In the genomic region with DNA sequence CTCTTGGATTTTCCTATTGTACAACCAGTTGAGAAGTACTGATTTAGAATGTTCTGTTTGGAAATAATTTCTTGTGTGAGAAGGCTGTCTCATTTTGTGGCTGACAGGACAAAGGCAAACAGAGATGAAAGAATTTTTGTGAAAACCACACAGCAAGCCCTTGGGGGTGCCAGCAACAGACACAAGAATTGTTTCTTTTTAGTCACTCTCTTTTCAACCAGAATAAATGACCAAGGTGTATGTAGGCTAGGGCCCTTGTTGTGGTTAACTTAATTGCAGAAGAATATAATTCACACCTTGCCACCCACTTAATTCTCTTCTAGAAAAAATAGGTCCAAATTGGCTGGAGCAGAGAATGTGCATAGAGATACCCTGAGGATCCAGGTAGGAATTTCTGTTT, we compare ENCODE assay signal across 25 cellular contexts.
A peak's percentile ranks its signal among the peaks of the same experiment; 100 is the strongest.
DNase-seq lines count a peak whose midpoint lies in the region; ATAC-seq and TF ChIP-seq lines count a peak whose summit lies in the region.
"Had no signal": no experiment of that assay in that cellular context is flagged by ENCODE, and none has a peak within 500 bp of the region (broad histone marks: within the 10 kb centered on the region; RNA-seq: fewer than 3 reads in every experiment).

No MANE protein-coding gene starts in this region.

- peak; percentile 42 for ATAC-seq in activated CD8-positive, alpha-beta T cell treated with anti-CD3 and anti-CD28 coated beads for 36 hours
- ATAC-seq in activated CD8-positive, alpha-beta T cell treated with anti-CD3 and anti-CD28 coated beads, Interleukin-2, amount 10 ng/mL, durations not matched to agents 7 days and 5 days, result no peak
- no peak for ATAC-seq in CD8-positive, alpha-beta T cell

- H3K4me1 ChIP-seq in CD8-positive, alpha-beta T cell (ENCODE audit: insufficient read depth, low read length), result no peaks in the 10 kb centered on the region
- H3K4me1 ChIP-seq: BE2C had no signal

- peaks cover 9% of the 10 kb centered on the region for H3K4me1 Mint-ChIP-seq in activated CD8-positive, alpha-beta T cell treated with anti-CD3 and anti-CD28 coated beads for 36 hours (ENCODE audit: low read depth)
- H3K4me1 Mint-ChIP-seq in activated CD8-positive, alpha-beta T cell treated with anti-CD3 and anti-CD28 coated beads, Interleukin-2, amount 10 ng/mL, durations not matched to agents 7 days and 5 days (ENCODE audit: low read depth), result peaks cover 7% of the 10 kb centered on the region
- no peaks in the 10 kb centered on the region for H3K4me1 Mint-ChIP-seq in CD8-positive, alpha-beta T cell (ENCODE audit: low read depth)
- H3K4me1 Mint-ChIP-seq: CD14-positive monocyte, IgD-negative memory B cell had no signal

- no peak overlapping the region for H3K27ac ChIP-seq in CD8-positive, alpha-beta T cell (ENCODE audit: low read depth, low read length)
- H3K27ac ChIP-seq: 22Rv1, HL-60, PC-9 had no signal

- in situ Hi-C loops in astrocyte of the cerebellum (cut with HindIII; ENCODE audit: low sequenced_read_pairs), result no loop called here

- H3K27me3 ChIP-seq in CD8-positive, alpha-beta T cell (ENCODE audit: insufficient read depth, low read length), result no peaks in the 10 kb centered on the region
- H3K27me3 ChIP-seq: BE2C, MG63 had no signal

- no peaks in the 10 kb centered on the region for H3K27me3 Mint-ChIP-seq in activated CD8-positive, alpha-beta T cell treated with anti-CD3 and anti-CD28 coated beads for 36 hours
- no peaks in the 10 kb centered on the region for H3K27me3 Mint-ChIP-seq in activated CD8-positive, alpha-beta T cell treated with anti-CD3 and anti-CD28 coated beads, Interleukin-2, amount 10 ng/mL, durations not matched to agents 7 days and 5 days (ENCODE audit: low read depth)
- H3K27me3 Mint-ChIP-seq in CD8-positive, alpha-beta T cell (ENCODE audit: low read depth), result no peaks in the 10 kb centered on the region
- H3K27me3 Mint-ChIP-seq: IgD-negative memory B cell had no signal

- DNase-seq in activated CD8-positive, alpha-beta T cell treated with anti-CD3 and anti-CD28 coated beads for 36 hours, result peak; percentile 21
- DNase-seq in activated CD8-positive, alpha-beta T cell treated with anti-CD3 and anti-CD28 coated beads, Interleukin-2, amount 10 ng/mL, durations not matched to agents 7 days and 5 days, result no peak
- DNase-seq in M059J (ENCODE audit: low read depth) (peak; percentile 36), astrocyte of the cerebellum (ENCODE audit: low read depth) (peak; percentile 23), renal cortical epithelial cell (ENCODE audit: low read depth) (peak; percentile 46), NCI-H1048 (lab: John Stamatoyannopoulos, UW) (no peak), amygdala (lab: John Stamatoyannopoulos, UW) (no peak)
- no peak for DNase-seq in CD8-positive, alpha-beta T cell
- DNase-seq: BE2C; DMS153; Karpas-422; MG63; NCI-H1417; NCI-H1694; NCI-H2029 treated with DMSO at 0.1 percent for 48 hours; NCI-H446 treated with DMSO at 0.1 percent for 48 hours; NCI-H526; NCI-H82; NK-92 treated with Interleukin-12 subunit alpha and Interleukin-12 subunit beta, amount 100 ng/mL, for 24 hours; PC-9; SHP77 treated with DMSO at 0.1 percent for 48 hours had no signal

- TF ChIP-seq CTCF in activated CD8-positive, alpha-beta T cell treated with anti-CD3 and anti-CD28 coated beads for 36 hours (IDR thresholded peaks at IDR 0.05), result no peak
- TF ChIP-seq CTCF in astrocyte of the cerebellum (IDR thresholded peaks at IDR 0.05; ENCODE audit: low read depth, low read length, missing control alignments), result no peak
- TF ChIP-seq CTCF in CD8-positive, alpha-beta T cell (IDR thresholded peaks at IDR 0.05), result no peak

- H3K9me3 Mint-ChIP-seq in activated CD8-positive, alpha-beta T cell treated with anti-CD3 and anti-CD28 coated beads for 36 hours, result no peaks in the 10 kb centered on the region
- H3K9me3 Mint-ChIP-seq in activated CD8-positive, alpha-beta T cell treated with anti-CD3 and anti-CD28 coated beads, Interleukin-2, amount 10 ng/mL, durations not matched to agents 7 days and 5 days (ENCODE audit: insufficient read depth), result no peaks in the 10 kb centered on the region
- H3K9me3 Mint-ChIP-seq in CD8-positive, alpha-beta T cell, result no peaks in the 10 kb centered on the region
- H3K9me3 Mint-ChIP-seq: IgD-negative memory B cell had no signal

- H3K4me3 ChIP-seq in astrocyte of the cerebellum (ENCODE audit: low read depth, low read length), result no peak overlapping the region
- no peak overlapping the region for H3K4me3 ChIP-seq in CD8-positive, alpha-beta T cell (ENCODE audit: low read depth, low read length)
- H3K4me3 ChIP-seq: MG63, PC-9 had no signal

- H3K36me3 ChIP-seq in CD8-positive, alpha-beta T cell (ENCODE audit: insufficient read depth, low read length), result no peaks in the 10 kb centered on the region
- H3K36me3 ChIP-seq: BE2C, MG63 had no signal

- H3K27ac Mint-ChIP-seq in activated CD8-positive, alpha-beta T cell treated with anti-CD3 and anti-CD28 coated beads for 36 hours, result no peak overlapping the region
- H3K27ac Mint-ChIP-seq in activated CD8-positive, alpha-beta T cell treated with anti-CD3 and anti-CD28 coated beads, Interleukin-2, amount 10 ng/mL, durations not matched to agents 7 days and 5 days, result no peak overlapping the region
- no peak overlapping the region for H3K27ac Mint-ChIP-seq in CD8-positive, alpha-beta T cell
- H3K27ac Mint-ChIP-seq: CD14-positive monocyte, IgD-negative memory B cell had no signal

- intact Hi-C loops in activated CD8-positive, alpha-beta T cell treated with anti-CD3 and anti-CD28 coated beads for 36 hours (cut with micrococcal nuclease), result no loop called here
- intact Hi-C loops in CD8-positive, alpha-beta T cell (cut with DNase I, micrococcal nuclease), result loop anchor here in 1 of 2 experiments (1.0 kb wide), 1 partner anchor 11 kb away; no protein-coding TSS in a partner anchor

- POLR2A ChIA-PET in activated CD8-positive, alpha-beta T cell treated with anti-CD3 and anti-CD28 coated beads for 36 hours (lab: Charles Lee), result interaction anchor here (1.0 kb wide), 1 partner anchor 351 kb away, joined by 3 read pairs; no protein-coding TSS in a partner anchor
- POLR2A ChIA-PET in activated CD8-positive, alpha-beta T cell treated with anti-CD3 and anti-CD28 coated beads, Interleukin-2, amount 10 ng/mL, durations not matched to agents 7 days and 5 days (lab: Charles Lee), result no interaction called here
- POLR2A ChIA-PET in CD8-positive, alpha-beta T cell (lab: Charles Lee), result no interaction called here

- no peaks in the 10 kb centered on the region for H3K36me3 Mint-ChIP-seq in activated CD8-positive, alpha-beta T cell treated with anti-CD3 and anti-CD28 coated beads for 36 hours (ENCODE audit: low read depth)
- no peaks in the 10 kb centered on the region for H3K36me3 Mint-ChIP-seq in activated CD8-positive, alpha-beta T cell treated with anti-CD3 and anti-CD28 coated beads, Interleukin-2, amount 10 ng/mL, durations not matched to agents 7 days and 5 days (ENCODE audit: low read depth)
- no peaks in the 10 kb centered on the region for H3K36me3 Mint-ChIP-seq in CD8-positive, alpha-beta T cell
- H3K36me3 Mint-ChIP-seq: CD14-positive monocyte, IgD-negative memory B cell had no signal

- CTCF ChIA-PET in activated CD8-positive, alpha-beta T cell treated with anti-CD3 and anti-CD28 coated beads for 36 hours (lab: Charles Lee), result no interaction called here
- CTCF ChIA-PET in activated CD8-positive, alpha-beta T cell treated with anti-CD3 and anti-CD28 coated beads, Interleukin-2, amount 10 ng/mL, durations not matched to agents 7 days and 5 days (lab: Charles Lee), result no interaction called here
- CTCF ChIA-PET in CD8-positive, alpha-beta T cell (lab: Charles Lee), result no interaction called here

- H3K9me3 ChIP-seq in CD8-positive, alpha-beta T cell (ENCODE audit: low read length), result no peaks in the 10 kb centered on the region
- H3K9me3 ChIP-seq: BE2C, MG63 had no signal

- H3K4me3 Mint-ChIP-seq in activated CD8-positive, alpha-beta T cell treated with anti-CD3 and anti-CD28 coated beads for 36 hours, result no peak overlapping the region
- no peak overlapping the region for H3K4me3 Mint-ChIP-seq in activated CD8-positive, alpha-beta T cell treated with anti-CD3 and anti-CD28 coated beads, Interleukin-2, amount 10 ng/mL, durations not matched to agents 7 days and 5 days
- H3K4me3 Mint-ChIP-seq in CD8-positive, alpha-beta T cell, result no peak overlapping the region
- H3K4me3 Mint-ChIP-seq: CD14-positive monocyte, IgD-negative memory B cell had no signal

Comparison
In these comparisons a context has a peak if more than half of its experiments do, and no peak if none do; other contexts are left out.
1. DNase-seq: peak in activated CD8-positive, alpha-beta T cell treated with anti-CD3 and anti-CD28 coated beads for 36 hours (single experiment), M059J (single experiment), astrocyte of the cerebellum (single experiment) and renal cortical epithelial cell (single experiment); none in activated CD8-positive, alpha-beta T cell treated with anti-CD3 and anti-CD28 coated beads, Interleukin-2, amount 10 ng/mL, durations not matched to agents 7 days and 5 days (single experiment), NCI-H1048 (single experiment), CD8-positive, alpha-beta T cell (0 of 7) and amygdala (0 of 56).